Comparison of ENCODE assay signal across 8 cellular contexts in the genomic region with DNA sequence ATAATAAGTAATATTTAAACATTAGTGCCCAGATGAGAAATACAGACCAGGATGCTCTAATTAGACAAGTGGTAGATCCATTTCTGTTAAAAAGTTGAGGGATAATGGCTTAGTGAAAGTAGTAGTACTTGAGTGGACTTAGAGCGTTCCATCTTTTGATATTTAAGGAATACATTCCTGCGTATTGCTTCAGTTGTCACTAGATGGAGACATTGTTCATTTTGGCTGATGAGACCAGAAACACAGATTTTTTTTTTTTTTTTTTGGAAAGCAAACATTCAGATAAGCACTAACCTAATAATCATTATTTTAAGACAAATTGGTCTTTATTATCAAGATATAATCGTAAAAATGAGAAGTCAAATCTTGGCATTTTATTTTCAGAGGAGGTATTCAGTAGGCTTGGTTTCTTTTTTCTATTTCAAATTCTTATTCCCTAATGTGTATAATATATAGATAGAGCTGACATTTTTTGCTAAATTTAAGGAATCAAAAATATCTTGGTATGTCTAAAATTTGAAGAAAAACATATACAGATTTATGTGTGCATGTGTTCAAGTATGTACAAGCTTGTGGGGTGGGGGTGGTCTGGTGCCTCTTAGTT.
DNase-seq lines count a peak whose midpoint lies in the region; TF ChIP-seq lines count a peak whose summit lies in the region.

No MANE protein-coding gene starts in this region.

- H2AFZ ChIP-seq in OCI-LY7 (ENCODE audit: low read length) (no peak overlapping the region), fibroblast of lung (ENCODE audit: low read length) (no peak overlapping the region)

- peak; percentile 87 for TF ChIP-seq CTCF in 22Rv1 (IDR thresholded peaks at IDR 0.05)
- peak; percentile 7 for TF ChIP-seq CTCF in GM20000 (IDR thresholded peaks at IDR 0.05; ENCODE audit: extremely low read depth, missing control alignments)
- TF ChIP-seq CTCF in OCI-LY7 (conservative IDR thresholded peaks at IDR 0.05; ENCODE audit: low read length), result peak; percentile 83
- peak; percentile 50 to 70 for TF ChIP-seq CTCF in fibroblast of lung (conservative IDR thresholded peaks at IDR 0.05 in 1 of 2, IDR thresholded peaks at IDR 0.05 in 1 of 2; ENCODE audit: low read depth in 1 of 2, low read length in 2 of 2)

- H3K27ac ChIP-seq in 22Rv1 (no peak overlapping the region), OCI-LY7 (ENCODE audit: low read depth, low read length, poor library complexity, severe bottlenecking) (no peak overlapping the region), fibroblast of lung (ENCODE audit: insufficient read depth, low read length) (no peak overlapping the region)

- H3K4me3 ChIP-seq in OCI-LY7 (ENCODE audit: low read depth, low read length, poor library complexity, severe bottlenecking) (no peak overlapping the region), fibroblast of lung (replicated peaks in 1 of 4; ENCODE audit: control extremely low read depth in 1 of 4, insufficient read depth in 1 of 4, low read depth in 3 of 4, low read length in 4 of 4) (no peak overlapping the region)

- no peaks in the 10 kb centered on the region for H3K27me3 ChIP-seq in fibroblast of lung (ENCODE audit: control insufficient read depth, insufficient read depth, low read length)

- no peaks in the 10 kb centered on the region for H3K9me2 ChIP-seq in OCI-LY7 (ENCODE audit: insufficient read depth, low read length)

- H3K9ac ChIP-seq in fibroblast of lung (ENCODE audit: insufficient read depth, low read length), result no peak overlapping the region

- H4K20me1 ChIP-seq in OCI-LY7 (ENCODE audit: insufficient read depth, low read length) (no peaks in the 10 kb centered on the region), fibroblast of lung (ENCODE audit: control insufficient read depth, extremely low read depth, insufficient read depth, low read length) (no peaks in the 10 kb centered on the region)

- H3K36me3 ChIP-seq in OCI-LY7 (ENCODE audit: insufficient read depth, low read length) (no peaks in the 10 kb centered on the region), fibroblast of lung (ENCODE audit: control insufficient read depth, insufficient read depth, low read length) (no peaks in the 10 kb centered on the region)

- H3K4me1 ChIP-seq in OCI-LY7 (ENCODE audit: insufficient read depth, low read length, poor library complexity, severe bottlenecking) (no peaks in the 10 kb centered on the region), fibroblast of lung (ENCODE audit: control insufficient read depth, extremely low read depth, insufficient read depth, low read length) (no peaks in the 10 kb centered on the region)

- H3K9me3 ChIP-seq in OCI-LY7 (ENCODE audit: low read length) (no peaks in the 10 kb centered on the region), fibroblast of lung (ENCODE audit: control insufficient read depth, insufficient read depth, low read depth, low read length) (no peaks in the 10 kb centered on the region)

- no peak for DNase-seq in GM20000 (ENCODE audit: low spot score)
- peak; percentile 23 for DNase-seq in OCI-LY7 (ENCODE audit: low spot score)
- DNase-seq in fibroblast of lung (ENCODE audit: low read depth in 2 of 2), result peak; percentile 38 to 66
- peak; percentile 40 for DNase-seq in superior temporal gyrus (ENCODE audit: extremely low spot score)
- DNase-seq in stimulated activated CD8-positive, alpha-beta memory T cell treated with anti-CD3 and anti-CD28 coated beads, Interleukin-4, amount 100 ng/mL, for 48 hours, result no peak
- no peak for DNase-seq in central memory CD4-positive, alpha-beta T cell
- no peak for DNase-seq in mucosa of gallbladder (ENCODE audit: low spot score)

- H3K79me2 ChIP-seq in OCI-LY7 (ENCODE audit: insufficient read depth, low read depth, low read length) (no peaks in the 10 kb centered on the region), fibroblast of lung (ENCODE audit: control insufficient read depth, insufficient read depth, low read length) (no peaks in the 10 kb centered on the region)

- H3K4me2 ChIP-seq in OCI-LY7 (ENCODE audit: low read length) (no peak overlapping the region), fibroblast of lung (ENCODE audit: extremely low read depth, insufficient read depth, low read length) (no peak overlapping the region)

- POLR2A ChIA-PET in OCI-LY7 (lab: Charles Lee), result interaction anchor here (0.7 to 0.8 kb wide), 3 partner anchors 1050 to 1578 kb away, joined by 3 to 5 read pairs (median 3); no protein-coding TSS in a partner anchor

- CTCF ChIA-PET in OCI-LY7 (lab: Charles Lee; ENCODE audit: unreplicated experiment), result no interaction called here

- no TSS peak for BruUV-seq in OCI-LY7 (replicated peaks; lab: Mats Ljungman, UMichigan)

- intact Hi-C loops in OCI-LY7 (cut with micrococcal nuclease; ENCODE audit: unreplicated experiment), result no loop called here

Comparison
In these comparisons a context has a peak if more than half of its experiments do, and no peak if none do; other contexts are left out.
1. CTCF ChIP-seq: peak in every context shown above with its lines; median percentile 87 in 22Rv1; 83 in OCI-LY7; 60 in fibroblast of lung; 7 in GM20000.
2. DNase-seq: peak in OCI-LY7 (single experiment), fibroblast of lung (2 of 2) and superior temporal gyrus (single experiment); none in GM20000 (single experiment), stimulated activated CD8-positive, alpha-beta memory T cell treated with anti-CD3 and anti-CD28 coated beads, Interleukin-4, amount 100 ng/mL, for 48 hours (single experiment), central memory CD4-positive, alpha-beta T cell (single experiment) and mucosa of gallbladder (single experiment).